20 cellular contexts compared by ENCODE assay signal in genomic region chr6:125866433-125866832, GRCh38.
DNase-seq lines count a peak whose midpoint lies in the region; ATAC-seq and TF ChIP-seq lines count a peak whose summit lies in the region.
"Had no signal": no experiment of that assay in that cellular context is flagged by ENCODE, and none has a peak within 500 bp of the region (broad histone marks: within the 10 kb centered on the region; RNA-seq: fewer than 3 reads in every experiment).

No MANE protein-coding gene starts in this region.

- no peak overlapping the region for H3K9ac ChIP-seq in mammary epithelial cell (ENCODE audit: insufficient read depth, low read length)

- H3K27ac ChIP-seq in mammary epithelial cell (ENCODE audit: insufficient read depth, low read depth, low read length) = no peak overlapping the region
- no peak overlapping the region for H3K27ac ChIP-seq in breast epithelium
- peak overlapping the region; percentile 8 for H3K27ac ChIP-seq in caudate nucleus (ENCODE audit: low read depth, low read length)
- H3K27ac ChIP-seq in heart left ventricle = no peak overlapping the region
- H3K27ac ChIP-seq: C4-2B, Peyer's patch, SK-N-MC had no signal

- CTCF ChIA-PET in mammary epithelial cell (lab: Charles Lee; ENCODE audit: low non-redundant PET) = no interaction called here

- H3K79me2 ChIP-seq in mammary epithelial cell (ENCODE audit: insufficient read depth, low read length) = no peaks in the 10 kb centered on the region

- ATAC-seq in heart left ventricle = no peak
- ATAC-seq: GM23338, Right ventricle myocardium inferior had no signal

- TF ChIP-seq POLR2A in breast epithelium (IDR thresholded peaks at IDR 0.05) = no peak
- TF ChIP-seq POLR2A in heart left ventricle (IDR thresholded peaks at IDR 0.05) = no peak

- H3K36me3 ChIP-seq in mammary epithelial cell (ENCODE audit: insufficient read depth, low read length) (no peaks in the 10 kb centered on the region), breast epithelium (no peaks in the 10 kb centered on the region), heart left ventricle (no peaks in the 10 kb centered on the region)
- H3K36me3 ChIP-seq: MG63, Peyer's patch had no signal

- H3K4me3 ChIP-seq in mammary epithelial cell (replicated peaks in 1 of 3; ENCODE audit: insufficient read depth in 1 of 3, low read depth in 2 of 3, low read length in 3 of 3) (no peak overlapping the region), breast epithelium (no peak overlapping the region), heart left ventricle (no peak overlapping the region)
- H3K4me3 ChIP-seq: GM23338, MG63, Peyer's patch, SK-N-MC had no signal

- no peaks in the 10 kb centered on the region for H3K9me3 ChIP-seq in mammary epithelial cell (replicated peaks; ENCODE audit: insufficient read depth, low read length)
- no peaks in the 10 kb centered on the region for H3K9me3 ChIP-seq in breast epithelium
- H3K9me3 ChIP-seq in heart left ventricle = no peaks in the 10 kb centered on the region
- H3K9me3 ChIP-seq: MG63, Peyer's patch had no signal

- no TSS peak for BruUV-seq in mammary epithelial cell (replicated peaks; lab: Mats Ljungman, UMichigan)

- H3K27me3 ChIP-seq in mammary epithelial cell (ENCODE audit: insufficient read depth, low read length) = no peaks in the 10 kb centered on the region
- H3K27me3 ChIP-seq in breast epithelium = no peaks in the 10 kb centered on the region
- H3K27me3 ChIP-seq in heart left ventricle = no peaks in the 10 kb centered on the region
- H3K27me3 ChIP-seq: MG63, Peyer's patch had no signal

- H3K4me1 ChIP-seq in mammary epithelial cell (ENCODE audit: insufficient read depth, low read length) (peaks cover 17% of the 10 kb centered on the region), breast epithelium (peaks cover 0 to 3% of the 10 kb centered on the region in 2 donors), heart left ventricle (peaks cover 0 to 11% (median 5%) of the 10 kb centered on the region in 12 donors)
- H3K4me1 ChIP-seq: Peyer's patch had no signal

- peak; percentile 9 for DNase-seq in mammary epithelial cell
- DNase-seq in breast epithelium (ENCODE audit: low spot score in 2 of 2) = no peak
- DNase-seq in NCI-H2171 (lab: John Stamatoyannopoulos, UW) = peak; percentile 28
- peak in 1 of 61 donors; percentile 55 for DNase-seq in caudate nucleus (lab: John Stamatoyannopoulos, UW)
- DNase-seq in SHP77 treated with DMSO at 0.1 percent for 48 hours (lab: John Stamatoyannopoulos, UW) = no peak
- no peak for DNase-seq in 8988T
- no peak for DNase-seq in heart left ventricle
- DNase-seq: GF-D8, HCEC 1CT, Karpas-422, MG63, NCI-H1092 treated with DMSO at 0.1 percent for 48 hours, NCI-H146, NCI-H2107, NCI-H748 treated with DMSO at 0.1 percent for 48 hours, Peyer's patch had no signal

- intact Hi-C loops in mammary epithelial cell (cut with micrococcal nuclease) (loop anchor here (2.0 kb wide), 1 partner anchor 86 kb away; no protein-coding TSS in a partner anchor), breast epithelium (cut with DNase I; ENCODE audit: low total_unique reads) (loop anchor here (5.0 kb wide), 1 partner anchor 96 kb away; no protein-coding TSS in a partner anchor), heart left ventricle (cut with DNase I) (loop anchor here in 2 of 10 donors (10.0 kb wide), 2 partner anchors 48 to 98 kb away; no protein-coding TSS in a partner anchor)

- no peak for TF ChIP-seq CTCF in mammary epithelial cell (conservative IDR thresholded peaks at IDR 0.05 in 1 of 2, IDR thresholded peaks at IDR 0.05 in 1 of 2; ENCODE audit: extremely low read depth in 1 of 2, insufficient read depth in 1 of 2, low read depth in 1 of 2, low read length in 2 of 2)
- TF ChIP-seq CTCF in breast epithelium (IDR thresholded peaks at IDR 0.05) = no peak
- no peak for TF ChIP-seq CTCF in heart left ventricle (IDR thresholded peaks at IDR 0.05)

- H3K4me2 ChIP-seq in mammary epithelial cell (ENCODE audit: insufficient read depth, low read depth, low read length) = no peak overlapping the region

- in situ Hi-C loops in mammary epithelial cell (cut with MboI; ENCODE audit: low sequenced_read_pairs in 2 of 2) = no loop called here

- dilution Hi-C loops in mammary epithelial cell (cut with HindIII; ENCODE audit: low sequenced_read_pairs) = no loop called here

- H4K20me1 ChIP-seq in mammary epithelial cell (ENCODE audit: insufficient read depth, low read length) = no peaks in the 10 kb centered on the region

- H2AFZ ChIP-seq in mammary epithelial cell (ENCODE audit: low read depth, low read length) = no peak overlapping the region
- H2AFZ ChIP-seq: GM23338 had no signal

Comparison
In these comparisons a context has a peak if more than half of its experiments do, and no peak if none do; other contexts are left out.
1. DNase-seq: peak in mammary epithelial cell (single experiment) and NCI-H2171 (single experiment); none in breast epithelium (0 of 2), SHP77 treated with DMSO at 0.1 percent for 48 hours (single experiment), 8988T (single experiment) and heart left ventricle (0 of 5).